ENCODE assay signal across 21 cellular contexts in the genomic region with DNA sequence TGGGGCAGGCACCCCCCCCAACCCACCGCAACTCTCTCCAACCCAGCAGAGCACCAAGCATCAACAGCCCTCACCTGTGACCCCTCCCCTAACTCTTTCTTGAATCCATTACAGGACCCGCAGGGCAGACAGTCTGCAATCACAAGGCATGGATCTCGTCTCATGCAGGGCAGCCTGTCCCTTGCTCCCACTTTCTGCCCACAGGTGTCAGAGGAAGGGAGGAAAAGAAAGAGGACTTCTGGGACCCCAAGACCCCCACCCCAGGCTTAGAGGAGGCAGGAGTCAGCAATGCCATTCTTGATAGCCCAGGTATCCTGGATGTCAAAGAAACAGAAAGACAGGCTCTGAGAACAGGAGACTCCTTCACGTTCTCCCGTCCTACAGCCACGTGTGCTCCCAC. TPM values are rescaled to one million over a fixed set of nuclear protein-coding genes. Genes with fewer than 3 reads are reported as not detected.
A peak's percentile ranks its signal among the peaks of the same experiment; 100 is the strongest.
DNase-seq lines count a peak whose midpoint lies in the region; ATAC-seq, FAIRE-seq and TF ChIP-seq lines count a peak whose summit lies in the region.
"Had no signal": no experiment of that assay in that cellular context is flagged by ENCODE, and none has a peak within 500 bp of the region (broad histone marks: within the 10 kb centered on the region; RNA-seq: fewer than 3 reads in every experiment).

No MANE protein-coding gene starts in this region.

- no peak for TF ChIP-seq CTCF in heart right ventricle (IDR thresholded peaks at IDR 0.05)
- TF ChIP-seq CTCF in WERI-Rb-1 (IDR thresholded peaks at IDR 0.05; ENCODE audit: low read depth, low read length): no peak
- no peak for TF ChIP-seq CTCF in kidney (IDR thresholded peaks at IDR 0.05; ENCODE audit: borderline replicate concordance, extremely low read depth, insufficient read depth)
- no peak for TF ChIP-seq CTCF in foreskin fibroblast (IDR thresholded peaks at IDR 0.05; ENCODE audit: low read depth, low read length)
- no peak for TF ChIP-seq CTCF in Caco-2 (IDR thresholded peaks at IDR 0.05; ENCODE audit: insufficient read depth in 1 of 2, low read depth in 1 of 2, low read length in 1 of 2, severe bottlenecking in 1 of 2, unreplicated experiment in 1 of 2)

- 52 to 62% methylated on average over 6 of the region's 6 CpGs for WGBS in heart right ventricle, 2 donors

- POLR2A ChIA-PET in Caco-2 (lab: Charles Lee): no interaction called here

- CTCF ChIA-PET in Caco-2 (lab: Charles Lee): no interaction called here

- no peaks in the 10 kb centered on the region for H3K36me3 Mint-ChIP-seq in Caco-2 (ENCODE audit: insufficient read depth, unreplicated experiment)
- H3K36me3 Mint-ChIP-seq: CD4-positive, alpha-beta memory T cell had no signal

- no TSS peak for BruUV-seq in Caco-2 (replicated peaks; lab: Mats Ljungman, UMichigan)

- H3K4me3 Mint-ChIP-seq in Caco-2 (ENCODE audit: unreplicated experiment): no peak overlapping the region
- H3K4me3 Mint-ChIP-seq: CD4-positive, alpha-beta memory T cell; HFFc6 had no signal

- no peak for ATAC-seq in heart right ventricle
- ATAC-seq: A549 had no signal

- no peak overlapping the region for H3K4me3 ChIP-seq in heart right ventricle
- 0 out of 2 replicates have a peak overlapping the region, but pooled peaks have one; percentile 0 for H3K4me3 ChIP-seq in WERI-Rb-1 (ENCODE audit: low read depth, low read length)
- H3K4me3 ChIP-seq in kidney (ENCODE audit: low read length in 2 of 2): no peak overlapping the region
- H3K4me3 ChIP-seq in foreskin fibroblast (ENCODE audit: low read depth in 1 of 2, low read length in 2 of 2): no peak overlapping the region
- H3K4me3 ChIP-seq in Caco-2 (ENCODE audit: low read depth, low read length): no peak overlapping the region
- H3K4me3 ChIP-seq: A549, HAP-1 had no signal

- no peaks in the 10 kb centered on the region for H3K36me3 ChIP-seq in heart right ventricle
- no peaks in the 10 kb centered on the region for H3K36me3 ChIP-seq in WERI-Rb-1
- no peaks in the 10 kb centered on the region for H3K36me3 ChIP-seq in kidney (ENCODE audit: control insufficient read depth in 1 of 2, insufficient read depth in 2 of 2, low read length in 2 of 2)
- no peaks in the 10 kb centered on the region for H3K36me3 ChIP-seq in Caco-2 (ENCODE audit: control insufficient read depth, insufficient read depth, low read length)
- H3K36me3 ChIP-seq: BE2C, HAP-1 had no signal

- H3K27me3 Mint-ChIP-seq in Caco-2 (ENCODE audit: insufficient read depth, unreplicated experiment): peaks cover 2% of the 10 kb centered on the region

- H3K9ac ChIP-seq in kidney (ENCODE audit: low read length in 2 of 2): no peak overlapping the region

- no peak overlapping the region for H3K27ac Mint-ChIP-seq in Caco-2 (ENCODE audit: unreplicated experiment)
- H3K27ac Mint-ChIP-seq: CD4-positive, alpha-beta memory T cell; HFFc6 had no signal

- H3K4me1 ChIP-seq in heart right ventricle (peaks cover 0 to under 1% (median 0%) of the 10 kb centered on the region in 9 donors), kidney (ENCODE audit: control insufficient read depth in 1 of 2, insufficient read depth in 1 of 2, low read depth in 1 of 2, low read length in 2 of 2) (no peaks in the 10 kb centered on the region), Caco-2 (peaks cover 25% of the 10 kb centered on the region)
- H3K4me1 ChIP-seq: HAP-1 had no signal

- H3K27me3 ChIP-seq in heart right ventricle: peaks cover 0 to 56% (median 47%) of the 10 kb centered on the region in 7 donors
- H3K27me3 ChIP-seq in WERI-Rb-1 (ENCODE audit: insufficient read depth, low read depth, severe bottlenecking): peaks cover 7% of the 10 kb centered on the region
- no peaks in the 10 kb centered on the region for H3K27me3 ChIP-seq in Caco-2 (replicated peaks; ENCODE audit: control insufficient read depth, insufficient read depth, low read length)

- peak; percentile 66 for DNase-seq in cardiac septum (ENCODE audit: low spot score)
- no peak for DNase-seq in heart right ventricle
- no peak for DNase-seq in WERI-Rb-1
- DNase-seq in kidney: peak; percentile 52
- no peak for DNase-seq in foreskin fibroblast
- DNase-seq in Caco-2: no peak
- DNase-seq in posterior cingulate gyrus: no peak
- DNase-seq: BE2C; CD4-positive, alpha-beta memory T cell; DMS153; DMS79 treated with DMSO at 0.1 percent for 48 hours; EL; GDM1; HFFc6 had no signal

- intact Hi-C loops in cardiac septum (cut with DNase I) (no loop called here), heart right ventricle (cut with DNase I) (loop anchor here in 3 of 10 donors (5.0 to 10.0 kb wide), 3 partner anchors 52 to 239 kb away; no protein-coding TSS in a partner anchor), kidney (cut with DNase I) (loop anchor here (10.0 kb wide), 1 partner anchor 239 kb away; no protein-coding TSS in a partner anchor), Caco-2 (cut with micrococcal nuclease; ENCODE audit: unreplicated experiment) (no loop called here), posterior cingulate gyrus (cut with DNase I) (no loop called here)

- FAIRE-seq in kidney (lab: Jason Lieb, UNC): no peak
- FAIRE-seq: A549, D721Med, GM12892, H1 had no signal

- no peaks in the 10 kb centered on the region for H3K9me3 Mint-ChIP-seq in Caco-2 (ENCODE audit: unreplicated experiment)
- H3K9me3 Mint-ChIP-seq: CD4-positive, alpha-beta memory T cell; HFFc6 had no signal

- H3K9me3 ChIP-seq in heart right ventricle (no peaks in the 10 kb centered on the region), WERI-Rb-1 (ENCODE audit: severe bottlenecking) (no peaks in the 10 kb centered on the region), kidney (ENCODE audit: control insufficient read depth in 1 of 2, low read length in 2 of 2) (no peaks in the 10 kb centered on the region), Caco-2 (no peaks in the 10 kb centered on the region)
- H3K9me3 ChIP-seq: A549, BE2C, HAP-1 had no signal

- no peak overlapping the region for H3K27ac ChIP-seq in heart right ventricle
- H3K27ac ChIP-seq in WERI-Rb-1: no peak overlapping the region
- no peak overlapping the region for H3K27ac ChIP-seq in kidney (ENCODE audit: low read depth in 2 of 2, low read length in 2 of 2)
- H3K27ac ChIP-seq: A549, C4-2B, HL-60 had no signal

- H3K4me1 Mint-ChIP-seq in Caco-2 (ENCODE audit: low read depth, unreplicated experiment): peaks cover 13% of the 10 kb centered on the region

RNA-seq across cellular contexts. Expression of gene TUBGCP3, which starts 47.4 kb away (rescaled TPM):
- 20.7 TPM for total RNA-seq in cardiac septum
- total RNA-seq in heart right ventricle: 10 to 100 TPM; 12.7 to 25.8 (median 18.1) TPM
- polyA plus RNA-seq in heart right ventricle: 10 to 100 TPM; 10.6 to 10.7 TPM
- 33.2 TPM for total RNA-seq in kidney
- 9.1 TPM for polyA plus RNA-seq in kidney (ENCODE audit: insufficient read depth, low read depth, low replicate concordance)
- 51.1 and 55.7 TPM in 2 replicates for total RNA-seq in Caco-2 (2022)

RNA-seq across cellular contexts. Expression of gene ATP11A, which starts 54.5 kb away (rescaled TPM):
- total RNA-seq in cardiac septum: 96.5 TPM
- total RNA-seq in heart right ventricle: 100 to 1,000 TPM in 6 of 10 donors, 10 to 100 TPM in 4; 81.1 to 164 (median 118) TPM
- polyA plus RNA-seq in heart right ventricle: 10 to 100 TPM; 20.0 to 24.9 TPM
- total RNA-seq in kidney: 212 TPM
- 4.9 TPM for polyA plus RNA-seq in kidney (ENCODE audit: insufficient read depth, low read depth, low replicate concordance)
- total RNA-seq in Caco-2 (2022): 222 and 232 TPM in 2 replicates

Comparison
In these comparisons a context has a peak if more than half of its experiments do, and no peak if none do; other contexts are left out.
1. DNase-seq: peak in cardiac septum (single experiment) and kidney (single experiment); none in heart right ventricle (0 of 2), WERI-Rb-1 (single experiment), foreskin fibroblast (0 of 2), Caco-2 (0 of 2) and posterior cingulate gyrus (0 of 10).